8 cellular contexts compared by ENCODE assay signal in genomic region chr15:76313175-76313567, GRCh38. TPM values are rescaled to one million over a fixed set of nuclear protein-coding genes. Genes with fewer than 3 reads are reported as not detected.
DNase-seq lines count a peak whose midpoint lies in the region; ATAC-seq, FAIRE-seq and TF ChIP-seq lines count a peak whose summit lies in the region.
"Not testable (repeated sequence)": the region's sequence is repeated elsewhere in the genome, so short reads cannot be mapped to it uniquely, and the experiment has no call there.

No MANE protein-coding gene starts in this region.

- dilution Hi-C loops in keratinocyte (cut with MboI; ENCODE audit: extremely low pct_ligation_motif_present, low sequenced_read_pairs), result not testable (repeated sequence)

- not testable (repeated sequence) for H3K36me3 ChIP-seq in GM23248 (ENCODE audit: low read depth); keratinocyte (ENCODE audit: control insufficient read depth in 2 of 2, extremely low read depth in 1 of 2, insufficient read depth in 2 of 2, low read length in 2 of 2)

- peak in 1 of 2 experiments; percentile 2; a peak in 3 of 6 replicates for ATAC-seq in A549
- not testable (repeated sequence) for ATAC-seq in central memory CD8-positive, alpha-beta T cell (replicated peaks; ENCODE audit: extremely low read depth, poor library complexity, severe bottlenecking); natural killer cell treated with Interleukin-12 subunit alpha and Interleukin-12 subunit beta and Interleukin-15 and Interleukin-18, amount 100 ng/mL, for 72 hours

- not testable (repeated sequence) for H4K20me1 ChIP-seq in GM23248 (ENCODE audit: insufficient read depth); keratinocyte (ENCODE audit: control insufficient read depth, extremely low read depth, insufficient read depth, low read length)

- H3K4me2 ChIP-seq in A549 (peak overlapping the region; percentile 82), keratinocyte (ENCODE audit: control insufficient read depth, extremely low read depth, insufficient read depth, low read depth, low read length) (peak overlapping the region; percentile 77)
- H3K4me2 ChIP-seq in GM23248 (ENCODE audit: unreplicated experiment), result not testable (repeated sequence)

- not testable (repeated sequence) for H3K9me2 ChIP-seq in GM23248 (ENCODE audit: insufficient read depth)

- H2AFZ ChIP-seq in GM23248 (peak overlapping the region; percentile 44; the same call in 1 of the 2 replicates), keratinocyte (ENCODE audit: control insufficient read depth, low read length) (peak overlapping the region; percentile 90)

- CTCF ChIA-PET in A549 (lab: Yijun Ruan, JAX) (interaction anchor here (0.6 to 4.8 kb wide), 8 partner anchors 11 to 123 kb away, joined by 3 to 31 read pairs (median 7); no protein-coding TSS in a partner anchor), RWPE1 (lab: Yijun Ruan, JAX) (interaction anchor here (0.6 to 1.1 kb wide), 2 partner anchors 21 to 682 kb away, joined by 3 to 4 read pairs; no protein-coding TSS in a partner anchor)

- peaks cover 21% of the 10 kb centered on the region for H3K4me1 Mint-ChIP-seq in activated T-helper 1 cell treated with anti-CD3 and anti-CD28 coated beads, Interleukin-12 subunit alpha, Interleukin-12 subunit beta, Interleukin-2, Interleukin-4 antibody, amounts not matched to agents 30 ng/mL and 10 ng/mL and 1 ng/mL, durations not matched to agents 14 hours and 24 hours and 36 hours (ENCODE audit: low read depth)
- peaks cover 38% of the 10 kb centered on the region for H3K4me1 Mint-ChIP-seq in central memory CD8-positive, alpha-beta T cell
- H3K4me1 Mint-ChIP-seq in natural killer cell treated with Interleukin-12 subunit alpha and Interleukin-12 subunit beta and Interleukin-15 and Interleukin-18, amount 100 ng/mL, for 72 hours (ENCODE audit: low read depth in 2 of 2), result peaks cover 28 to 30% of the 10 kb centered on the region in 2 donors
- peaks cover 32% of the 10 kb centered on the region for H3K4me1 Mint-ChIP-seq in stimulated activated naive CD8-positive, alpha-beta T cell treated with anti-CD3 and anti-CD28 coated beads, Interleukin-15, Interleukin-2, amounts not matched to agents 100 ng/mL and 50 ng/mL, for 24 hours (ENCODE audit: low read depth)

- H3K9me3 ChIP-seq in A549; GM23248 (ENCODE audit: low read depth); keratinocyte (ENCODE audit: control insufficient read depth, low read depth, low read length): not testable (repeated sequence)

- DNase-seq in A549 (ENCODE audit: low read depth in 1 of 2, low spot score in 1 of 2); GM23248; RWPE1 (ENCODE audit: low spot score); activated T-helper 1 cell treated with anti-CD3 and anti-CD28 coated beads, Interleukin-12 subunit alpha, Interleukin-12 subunit beta, Interleukin-2, Interleukin-4 antibody, amounts not matched to agents 30 ng/mL and 10 ng/mL and 1 ng/mL, durations not matched to agents 14 hours and 24 hours and 36 hours (ENCODE audit: low spot score); central memory CD8-positive, alpha-beta T cell (ENCODE audit: low spot score in 2 of 2); keratinocyte (ENCODE audit: low read depth, low spot score); natural killer cell treated with Interleukin-12 subunit alpha and Interleukin-12 subunit beta and Interleukin-15 and Interleukin-18, amount 100 ng/mL, for 72 hours (ENCODE audit: low spot score): not testable (repeated sequence)

- intact Hi-C loops in activated T-helper 1 cell treated with anti-CD3 and anti-CD28 coated beads, Interleukin-12 subunit alpha, Interleukin-12 subunit beta, Interleukin-2, Interleukin-4 antibody, amounts not matched to agents 30 ng/mL and 10 ng/mL and 1 ng/mL, durations not matched to agents 14 hours and 24 hours and 36 hours (cut with micrococcal nuclease), result not testable (repeated sequence)

- TF ChIP-seq RAD21 in A549 (conservative IDR thresholded peaks at IDR 0.05 in 1 of 2, IDR thresholded peaks at IDR 0.05 in 1 of 2), result not testable (repeated sequence)

- H3K27ac ChIP-seq in A549 (peak overlapping the region; percentile 87 to 94), RWPE1 (peak overlapping the region; percentile 53), keratinocyte (ENCODE audit: control insufficient read depth, insufficient read depth, low read length) (peak overlapping the region; percentile 71)
- H3K27ac ChIP-seq in GM23248, result not testable (repeated sequence)

- not testable (repeated sequence) for H3K27ac Mint-ChIP-seq in activated T-helper 1 cell treated with anti-CD3 and anti-CD28 coated beads, Interleukin-12 subunit alpha, Interleukin-12 subunit beta, Interleukin-2, Interleukin-4 antibody, amounts not matched to agents 30 ng/mL and 10 ng/mL and 1 ng/mL, durations not matched to agents 14 hours and 24 hours and 36 hours; central memory CD8-positive, alpha-beta T cell (ENCODE audit: low read depth); stimulated activated naive CD8-positive, alpha-beta T cell treated with anti-CD3 and anti-CD28 coated beads, Interleukin-15, Interleukin-2, amounts not matched to agents 100 ng/mL and 50 ng/mL, for 24 hours
- peak overlapping the region; percentile 88 to 89 for H3K27ac Mint-ChIP-seq in natural killer cell treated with Interleukin-12 subunit alpha and Interleukin-12 subunit beta and Interleukin-15 and Interleukin-18, amount 100 ng/mL, for 72 hours

- not testable (repeated sequence) for TF ChIP-seq POLR2A in A549 (IDR thresholded peaks at IDR 0.05; ENCODE audit: low read length)

- TF ChIP-seq EP300 in A549 (IDR thresholded peaks at IDR 0.05), result not testable (repeated sequence)

- POLR2A ChIA-PET in A549 (lab: Yijun Ruan, JAX) (interaction anchor here (1.1 to 5.9 kb wide), 3 partner anchors 17 to 618 kb away, joined by 3 to 61 read pairs (median 4); partner anchors contain the start of genes ISL2 and RCN2), RWPE1 (lab: Yijun Ruan, JAX; ENCODE audit: low non-redundant PET) (interaction anchor here (0.8 kb wide), 1 partner anchor 23 kb away, joined by 4 read pairs; no protein-coding TSS in a partner anchor)

- peak overlapping the region; percentile 25 for H3K4me3 Mint-ChIP-seq in activated T-helper 1 cell treated with anti-CD3 and anti-CD28 coated beads, Interleukin-12 subunit alpha, Interleukin-12 subunit beta, Interleukin-2, Interleukin-4 antibody, amounts not matched to agents 30 ng/mL and 10 ng/mL and 1 ng/mL, durations not matched to agents 14 hours and 24 hours and 36 hours
- H3K4me3 Mint-ChIP-seq in central memory CD8-positive, alpha-beta T cell, result peak overlapping the region; percentile 83
- H3K4me3 Mint-ChIP-seq in natural killer cell treated with Interleukin-12 subunit alpha and Interleukin-12 subunit beta and Interleukin-15 and Interleukin-18, amount 100 ng/mL, for 72 hours, result peak overlapping the region; percentile 89
- peak overlapping the region; percentile 91 for H3K4me3 Mint-ChIP-seq in stimulated activated naive CD8-positive, alpha-beta T cell treated with anti-CD3 and anti-CD28 coated beads, Interleukin-15, Interleukin-2, amounts not matched to agents 100 ng/mL and 50 ng/mL, for 24 hours

- H3K9ac ChIP-seq in GM23248, result not testable (repeated sequence)
- peak overlapping the region; percentile 38 for H3K9ac ChIP-seq in keratinocyte (ENCODE audit: control insufficient read depth, extremely low read depth, insufficient read depth, low read length)

- H3K4me3 ChIP-seq in A549, GM23248: not testable (repeated sequence)
- peak overlapping the region in 1 of 3 experiments; percentile 35 for H3K4me3 ChIP-seq in keratinocyte (ENCODE audit: control insufficient read depth in 2 of 3, extremely low read depth in 1 of 3, insufficient read depth in 2 of 3, low read depth in 1 of 3, low read length in 3 of 3)

- not testable (repeated sequence) for H3K9me3 Mint-ChIP-seq in activated T-helper 1 cell treated with anti-CD3 and anti-CD28 coated beads, Interleukin-12 subunit alpha, Interleukin-12 subunit beta, Interleukin-2, Interleukin-4 antibody, amounts not matched to agents 30 ng/mL and 10 ng/mL and 1 ng/mL, durations not matched to agents 14 hours and 24 hours and 36 hours; central memory CD8-positive, alpha-beta T cell; natural killer cell treated with Interleukin-12 subunit alpha and Interleukin-12 subunit beta and Interleukin-15 and Interleukin-18, amount 100 ng/mL, for 72 hours; stimulated activated naive CD8-positive, alpha-beta T cell treated with anti-CD3 and anti-CD28 coated beads, Interleukin-15, Interleukin-2, amounts not matched to agents 100 ng/mL and 50 ng/mL, for 24 hours

- H3K4me1 ChIP-seq in A549 (peaks cover 52% of the 10 kb centered on the region), keratinocyte (ENCODE audit: control insufficient read depth, extremely low read depth, insufficient read depth, low read length) (peaks cover 36% of the 10 kb centered on the region)
- not testable (repeated sequence) for H3K4me1 ChIP-seq in GM23248 (ENCODE audit: insufficient read depth)

- H3K9me1 ChIP-seq in keratinocyte (ENCODE audit: control insufficient read depth, extremely low read depth, insufficient read depth, low read length), result not testable (repeated sequence)

- not testable (repeated sequence) for TF ChIP-seq CTCF in A549 (IDR thresholded peaks at IDR 0.05); RWPE1 (conservative IDR thresholded peaks at IDR 0.05; ENCODE audit: low read depth); keratinocyte (optimal IDR thresholded peaks at IDR 0.05 in 1 of 3, IDR thresholded peaks at IDR 0.05 in 1 of 3, conservative IDR thresholded peaks at IDR 0.05 in 1 of 3; ENCODE audit: extremely low read depth in 1 of 3, insufficient read depth in 2 of 3, low read length in 3 of 3)

- 15% methylated on average over 4 of the region's 4 CpGs for WGBS in A549 (ENCODE audit: missing lambda C conversion rate)
- 85 to 91% methylated on average over 4 of the region's 4 CpGs for WGBS in GM23248 (ENCODE audit: low coverage in 1 of 2, low lambda C conversion rate in 2 of 2, missing lambda C conversion rate in 2 of 2), 2 experiments

- not testable (repeated sequence) for H3F3A ChIP-seq in GM23248 (ENCODE audit: insufficient read depth)

- H3K79me2 ChIP-seq in GM23248 (ENCODE audit: insufficient read depth), result peaks cover 29% of the 10 kb centered on the region
- peaks cover 28% of the 10 kb centered on the region for H3K79me2 ChIP-seq in keratinocyte (ENCODE audit: control insufficient read depth, insufficient read depth, low read length)

- peaks cover 11% of the 10 kb centered on the region for H3K27me3 Mint-ChIP-seq in activated T-helper 1 cell treated with anti-CD3 and anti-CD28 coated beads, Interleukin-12 subunit alpha, Interleukin-12 subunit beta, Interleukin-2, Interleukin-4 antibody, amounts not matched to agents 30 ng/mL and 10 ng/mL and 1 ng/mL, durations not matched to agents 14 hours and 24 hours and 36 hours (ENCODE audit: insufficient read depth)
- H3K27me3 Mint-ChIP-seq in central memory CD8-positive, alpha-beta T cell; natural killer cell treated with Interleukin-12 subunit alpha and Interleukin-12 subunit beta and Interleukin-15 and Interleukin-18, amount 100 ng/mL, for 72 hours; stimulated activated naive CD8-positive, alpha-beta T cell treated with anti-CD3 and anti-CD28 coated beads, Interleukin-15, Interleukin-2, amounts not matched to agents 100 ng/mL and 50 ng/mL, for 24 hours: not testable (repeated sequence)

- not testable (repeated sequence) for H3K36me3 Mint-ChIP-seq in activated T-helper 1 cell treated with anti-CD3 and anti-CD28 coated beads, Interleukin-12 subunit alpha, Interleukin-12 subunit beta, Interleukin-2, Interleukin-4 antibody, amounts not matched to agents 30 ng/mL and 10 ng/mL and 1 ng/mL, durations not matched to agents 14 hours and 24 hours and 36 hours (ENCODE audit: low read depth); natural killer cell treated with Interleukin-12 subunit alpha and Interleukin-12 subunit beta and Interleukin-15 and Interleukin-18, amount 100 ng/mL, for 72 hours
- H3K36me3 Mint-ChIP-seq in central memory CD8-positive, alpha-beta T cell (ENCODE audit: insufficient read depth), result peaks cover 11% of the 10 kb centered on the region
- peaks cover 10% of the 10 kb centered on the region for H3K36me3 Mint-ChIP-seq in stimulated activated naive CD8-positive, alpha-beta T cell treated with anti-CD3 and anti-CD28 coated beads, Interleukin-15, Interleukin-2, amounts not matched to agents 100 ng/mL and 50 ng/mL, for 24 hours (ENCODE audit: low read depth)

- H3K27me3 ChIP-seq in GM23248 (replicated peaks; ENCODE audit: insufficient read depth); keratinocyte (ENCODE audit: control insufficient read depth, extremely low read depth, insufficient read depth, low read length): not testable (repeated sequence)

- in situ Hi-C loops in GM23248 (cut with MboI), result not testable (repeated sequence)

- FAIRE-seq in A549 (lab: Jason Lieb, UNC); keratinocyte (lab: Jason Lieb, UNC): not testable (repeated sequence)

RNA-seq across cellular contexts. Expression of gene ETFA, which starts 1.9 kb away (rescaled TPM):
- polyA plus RNA-seq in A549 (2011; rRNA removed) (395 and 412 TPM in 2 replicates), A549 (2017; fragmentation: RNase III; extraction: RNeasy Plus Mini Kit Qiagen cat#74134 plus additional on column Dnase treatment) (235 to 243 TPM (median 243 TPM) in 3 replicates), GM23248 (2016; fragmentation: Nextera tagmentation; extraction: Ambion mirVana) (141 and 147 TPM in 2 replicates), keratinocyte (176 to 230 TPM (median 219 TPM) in 3 replicates)
- 207 and 218 TPM in 2 replicates for polyA plus RNA-seq in A549 (2012; cell fraction: cytosol; rRNA removed)
- 73.2 and 78.9 TPM in 2 replicates for polyA plus RNA-seq in A549 (2012; cell fraction: nucleus; rRNA removed)
- polyA minus RNA-seq in A549 (2011; rRNA and poly(A)+ RNA removed), result 159 and 171 TPM in 2 replicates
- total RNA-seq in GM23248 (2014; rRNA removed; shearing (Covaris generic)), result 77.4 and 94.8 TPM in 2 replicates
- 129 and 133 TPM in 2 replicates for total RNA-seq in activated T-helper 1 cell treated with anti-CD3 and anti-CD28 coated beads, Interleukin-12 subunit alpha, Interleukin-12 subunit beta, Interleukin-2, Interleukin-4 antibody, amounts not matched to agents 30 ng/mL and 10 ng/mL and 1 ng/mL, durations not matched to agents 14 hours and 24 hours and 36 hours
- 111 TPM for polyA plus RNA-seq in keratinocyte (2011; ENCODE audit: low read depth)
- 148 and 221 TPM in 2 replicates for polyA plus RNA-seq in keratinocyte (2011; cell fraction: cytosol; rRNA removed)
- polyA plus RNA-seq in keratinocyte (2011; cell fraction: nucleus; rRNA removed), result 117 and 151 TPM in 2 replicates
- polyA plus RNA-seq in keratinocyte (2012; ENCODE audit: low replicate concordance), result 137 and 198 TPM in 2 replicates
- 40.9 to 151 TPM (median 114 TPM) in 3 replicates for polyA minus RNA-seq in keratinocyte
- 85.4 TPM for polyA minus RNA-seq in keratinocyte (2011; cell fraction: cytosol; rRNA and poly(A)+ RNA removed)
- 32.6 and 66.9 TPM in 2 replicates for polyA minus RNA-seq in keratinocyte (2011; cell fraction: nucleus; rRNA and poly(A)+ RNA removed)
- total RNA-seq in natural killer cell treated with Interleukin-12 subunit alpha and Interleukin-12 subunit beta and Interleukin-15 and Interleukin-18, amount 100 ng/mL, for 72 hours, result 100 to 1,000 TPM; 120 to 160 TPM

RNA-seq across cellular contexts. Expression of gene ISL2, which starts 23.4 kb away (rescaled TPM):
- polyA plus RNA-seq in A549 (2011; rRNA removed) (2.6 TPM in 2 replicates), A549 (2017; fragmentation: RNase III; extraction: RNeasy Plus Mini Kit Qiagen cat#74134 plus additional on column Dnase treatment) (2.6 to 3.8 TPM (median 3.2 TPM) in 3 replicates), GM23248 (2016; fragmentation: Nextera tagmentation; extraction: Ambion mirVana) (0.68 and 0.98 TPM in 2 replicates), keratinocyte (not detected in 3 replicates)
- 6.5 and 7.1 TPM in 2 replicates for polyA plus RNA-seq in A549 (2012; cell fraction: cytosol; rRNA removed)
- polyA plus RNA-seq in A549 (2012; cell fraction: nucleus; rRNA removed), result 27.0 and 30.9 TPM in 2 replicates
- polyA minus RNA-seq in A549 (2011; rRNA and poly(A)+ RNA removed), result 2.5 and 3.2 TPM in 2 replicates
- 2.2 and 2.8 TPM in 2 replicates for total RNA-seq in GM23248 (2014; rRNA removed; shearing (Covaris generic))
- 1.3 TPM in 2 replicates for total RNA-seq in activated T-helper 1 cell treated with anti-CD3 and anti-CD28 coated beads, Interleukin-12 subunit alpha, Interleukin-12 subunit beta, Interleukin-2, Interleukin-4 antibody, amounts not matched to agents 30 ng/mL and 10 ng/mL and 1 ng/mL, durations not matched to agents 14 hours and 24 hours and 36 hours
- polyA plus RNA-seq in keratinocyte (2011; ENCODE audit: low read depth), result not detected
- not detected in 2 replicates for polyA plus RNA-seq in keratinocyte (2011; cell fraction: cytosol; rRNA removed)
- not detected in 2 replicates for polyA plus RNA-seq in keratinocyte (2011; cell fraction: nucleus; rRNA removed)
- polyA plus RNA-seq in keratinocyte (2012; ENCODE audit: low replicate concordance), result not detected in 2 replicates
- not detected in 3 replicates for polyA minus RNA-seq in keratinocyte
- not detected for polyA minus RNA-seq in keratinocyte (2011; cell fraction: cytosol; rRNA and poly(A)+ RNA removed)
- polyA minus RNA-seq in keratinocyte (2011; cell fraction: nucleus; rRNA and poly(A)+ RNA removed), result not detected in 2 replicates
- total RNA-seq in natural killer cell treated with Interleukin-12 subunit alpha and Interleukin-12 subunit beta and Interleukin-15 and Interleukin-18, amount 100 ng/mL, for 72 hours, result 1 to 10 TPM in 1 of 2 donors, under 1 TPM in 1; 0.73 to 1.0 TPM

Comparison
In these comparisons a context has a peak if more than half of its experiments do, and no peak if none do; other contexts are left out.
1. H3K4me3 Mint-ChIP-seq: peak in every context shown above with its lines; median percentile 91 in stimulated activated naive CD8-positive, alpha-beta T cell treated with anti-CD3 and anti-CD28 coated beads, Interleukin-15, Interleukin-2, amounts not matched to agents 100 ng/mL and 50 ng/mL, for 24 hours; 89 in natural killer cell treated with Interleukin-12 subunit alpha and Interleukin-12 subunit beta and Interleukin-15 and Interleukin-18, amount 100 ng/mL, for 72 hours; 83 in central memory CD8-positive, alpha-beta T cell; 25 in activated T-helper 1 cell treated with anti-CD3 and anti-CD28 coated beads, Interleukin-12 subunit alpha, Interleukin-12 subunit beta, Interleukin-2, Interleukin-4 antibody, amounts not matched to agents 30 ng/mL and 10 ng/mL and 1 ng/mL, durations not matched to agents 14 hours and 24 hours and 36 hours.